ENCODE assay signal across 1 cellular context in the genomic region with DNA sequence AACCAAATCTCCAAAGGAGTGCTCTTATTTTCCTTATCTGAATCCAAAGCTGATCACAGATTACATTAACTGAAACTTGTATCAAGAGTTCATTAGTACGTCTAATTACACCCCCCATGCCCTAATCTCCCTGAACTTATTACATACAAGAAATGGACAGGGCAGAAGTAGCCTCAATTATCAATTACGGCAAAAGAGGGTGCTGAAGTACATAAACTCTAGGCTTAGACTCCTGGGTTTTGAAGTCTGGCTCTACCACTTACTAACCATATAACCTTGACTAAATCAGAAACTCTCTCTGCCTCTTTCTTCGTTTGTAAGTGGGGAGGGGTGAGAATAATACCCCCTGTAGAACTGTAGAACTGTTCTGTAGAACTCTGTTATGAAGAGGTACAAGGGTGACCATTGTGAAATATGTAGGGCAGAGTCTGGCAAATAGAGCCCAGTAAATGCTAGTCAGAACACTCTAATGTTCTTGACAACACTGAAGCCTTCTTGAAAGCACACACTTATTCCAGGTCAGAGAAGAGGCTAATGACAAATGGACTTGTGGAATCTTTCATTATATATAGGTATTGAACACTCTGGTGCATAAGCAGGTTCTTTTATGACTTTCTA.
TF ChIP-seq lines count a peak whose summit lies in the region.

No MANE protein-coding gene starts in this region.

TF ChIP-seq in IMR-90, 13 proteins besides CTCF, POLR2A, EP300 and RAD21 (continued from another document):
- TF ChIP-seq, protein P1, sequence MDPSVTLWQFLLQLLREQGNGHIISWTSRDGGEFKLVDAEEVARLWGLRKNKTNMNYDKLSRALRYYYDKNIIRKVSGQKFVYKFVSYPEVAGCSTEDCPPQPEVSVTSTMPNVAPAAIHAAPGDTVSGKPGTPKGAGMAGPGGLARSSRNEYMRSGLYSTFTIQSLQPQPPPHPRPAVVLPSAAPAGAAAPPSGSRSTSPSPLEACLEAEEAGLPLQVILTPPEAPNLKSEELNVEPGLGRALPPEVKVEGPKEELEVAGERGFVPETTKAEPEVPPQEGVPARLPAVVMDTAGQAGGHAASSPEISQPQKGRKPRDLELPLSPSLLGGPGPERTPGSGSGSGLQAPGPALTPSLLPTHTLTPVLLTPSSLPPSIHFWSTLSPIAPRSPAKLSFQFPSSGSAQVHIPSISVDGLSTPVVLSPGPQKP (IDR thresholded peaks at IDR 0.05; ENCODE audit: borderline replicate concordance, low read depth, low read length) = no peak
- TF ChIP-seq BHLHE40 (IDR thresholded peaks at IDR 0.05; ENCODE audit: low read depth, low read length) = no peak
- no peak for TF ChIP-seq MAFK (IDR thresholded peaks at IDR 0.05; ENCODE audit: low read depth, low read length)
- no peak for TF ChIP-seq RCOR1 (IDR thresholded peaks at IDR 0.05; ENCODE audit: insufficient replicate concordance, low read length)
- no peak for TF ChIP-seq CEBPB (IDR thresholded peaks at IDR 0.05; ENCODE audit: low read depth, low read length)
- TF ChIP-seq MXI1 (IDR thresholded peaks at IDR 0.05; ENCODE audit: borderline replicate concordance, low read depth, low read length) = no peak
- TF ChIP-seq MAZ (IDR thresholded peaks at IDR 0.05; ENCODE audit: borderline replicate concordance, low read depth, low read length) = no peak
- no peak for TF ChIP-seq CHD1 (IDR thresholded peaks at IDR 0.05; ENCODE audit: low read depth, low read length)
- TF ChIP-seq NFE2L2 (IDR thresholded peaks at IDR 0.05; ENCODE audit: low read depth, low read length) = no peak
- no peak for TF ChIP-seq FOS (IDR thresholded peaks at IDR 0.05; ENCODE audit: low read depth, low read length)
